16 cellular contexts compared by ENCODE assay signal in the genomic region with DNA sequence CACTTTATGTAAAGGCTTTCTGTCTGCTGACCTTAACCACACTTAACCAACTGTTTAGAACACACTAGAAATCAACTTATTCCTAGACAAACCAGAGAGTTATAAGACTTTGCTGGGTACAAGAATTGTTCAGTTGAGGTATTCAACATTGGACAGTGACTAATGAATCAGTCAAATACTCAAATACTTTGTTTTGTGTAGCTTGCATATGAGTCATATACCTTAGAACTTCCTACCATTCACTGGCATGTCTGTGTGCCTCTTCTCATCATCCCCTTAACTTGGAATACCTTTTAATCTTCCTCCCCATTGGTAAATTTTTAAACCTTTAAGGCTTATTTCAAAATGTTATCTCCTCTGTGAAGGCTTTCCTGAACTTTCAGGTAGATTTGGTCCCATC.
"Had no signal": no experiment of that assay in that cellular context is flagged by ENCODE, and none has a peak within 500 bp of the region (broad histone marks: within the 10 kb centered on the region; RNA-seq: fewer than 3 reads in every experiment).

No MANE protein-coding gene starts in this region.

- H3K27me3 ChIP-seq: gastroesophageal sphincter, heart left ventricle, neural progenitor cell, transverse colon, vagina had no signal

- ATAC-seq: gastroesophageal sphincter, heart left ventricle, mucosa of descending colon, right cardiac atrium had no signal

- DNase-seq: activated CD4-positive, alpha-beta T cell treated with anti-CD3 and anti-CD28 coated beads, Interleukin-2, amount 50 U/mL, for 4 hours; amniotic stem cell; cortex of kidney; heart left ventricle; kidney glomerular epithelial cell; mesenchymal stem cell; mucosa of descending colon; naive B cell; right cardiac atrium; small intestine; stimulated activated CD4-positive, alpha-beta T cell treated with anti-CD3 and anti-CD28 coated beads, Interleukin-15, amount 100 ng/mL, for 24 hours; stimulated activated CD4-positive, alpha-beta T cell treated with anti-CD3 and anti-CD28 coated beads, Interleukin-2, amount 100 ng/mL, for 48 hours; transverse colon had no signal

- H3K36me3 ChIP-seq: gastroesophageal sphincter, heart left ventricle, neural progenitor cell, transverse colon, vagina had no signal

- H3K4me3 ChIP-seq: gastroesophageal sphincter, heart left ventricle, mucosa of descending colon, neural progenitor cell, transverse colon, vagina had no signal
